Comparison of ENCODE assay signal across 1 cellular context in genomic region chr2:69538872-69539548, GRCh38.
TF ChIP-seq lines count a peak whose summit lies in the region.

No MANE protein-coding gene starts in this region.

TF ChIP-seq in HepG2, 621 proteins besides CTCF, POLR2A, EP300 and RAD21 (continued from another document and continues in another):
- TF ChIP-seq GMEB1 (CRISPR knock-in tag; IDR thresholded peaks at IDR 0.05; ENCODE audit: borderline replicate concordance), result peak; percentile 57; the same call in 1 of the 2 replicates
- no peak for TF ChIP-seq PBX2 (CRISPR knock-in tag; IDR thresholded peaks at IDR 0.05)
- TF ChIP-seq POLR2G (IDR thresholded peaks at IDR 0.05; ENCODE audit: low read depth, low read length), result no peak
- no peak for TF ChIP-seq SP1 (IDR thresholded peaks at IDR 0.05)
- TF ChIP-seq SP1 (CRISPR knock-in tag; IDR thresholded peaks at IDR 0.05), result no peak
- TF ChIP-seq, protein P1, sequence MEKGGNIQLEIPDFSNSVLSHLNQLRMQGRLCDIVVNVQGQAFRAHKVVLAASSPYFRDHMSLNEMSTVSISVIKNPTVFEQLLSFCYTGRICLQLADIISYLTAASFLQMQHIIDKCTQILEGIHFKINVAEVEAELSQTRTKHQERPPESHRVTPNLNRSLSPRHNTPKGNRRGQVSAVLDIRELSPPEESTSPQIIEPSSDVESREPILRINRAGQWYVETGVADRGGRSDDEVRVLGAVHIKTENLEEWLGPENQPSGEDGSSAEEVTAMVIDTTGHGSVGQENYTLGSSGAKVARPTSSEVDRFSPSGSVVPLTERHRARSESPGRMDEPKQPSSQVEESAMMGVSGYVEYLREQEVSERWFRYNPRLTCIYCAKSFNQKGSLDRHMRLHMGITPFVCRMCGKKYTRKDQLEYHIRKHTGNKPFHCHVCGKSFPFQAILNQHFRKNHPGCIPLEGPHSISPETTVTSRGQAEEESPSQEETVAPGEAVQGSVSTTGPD (CRISPR knock-in tag; IDR thresholded peaks at IDR 0.05), result no peak
- TF ChIP-seq, protein P2, sequence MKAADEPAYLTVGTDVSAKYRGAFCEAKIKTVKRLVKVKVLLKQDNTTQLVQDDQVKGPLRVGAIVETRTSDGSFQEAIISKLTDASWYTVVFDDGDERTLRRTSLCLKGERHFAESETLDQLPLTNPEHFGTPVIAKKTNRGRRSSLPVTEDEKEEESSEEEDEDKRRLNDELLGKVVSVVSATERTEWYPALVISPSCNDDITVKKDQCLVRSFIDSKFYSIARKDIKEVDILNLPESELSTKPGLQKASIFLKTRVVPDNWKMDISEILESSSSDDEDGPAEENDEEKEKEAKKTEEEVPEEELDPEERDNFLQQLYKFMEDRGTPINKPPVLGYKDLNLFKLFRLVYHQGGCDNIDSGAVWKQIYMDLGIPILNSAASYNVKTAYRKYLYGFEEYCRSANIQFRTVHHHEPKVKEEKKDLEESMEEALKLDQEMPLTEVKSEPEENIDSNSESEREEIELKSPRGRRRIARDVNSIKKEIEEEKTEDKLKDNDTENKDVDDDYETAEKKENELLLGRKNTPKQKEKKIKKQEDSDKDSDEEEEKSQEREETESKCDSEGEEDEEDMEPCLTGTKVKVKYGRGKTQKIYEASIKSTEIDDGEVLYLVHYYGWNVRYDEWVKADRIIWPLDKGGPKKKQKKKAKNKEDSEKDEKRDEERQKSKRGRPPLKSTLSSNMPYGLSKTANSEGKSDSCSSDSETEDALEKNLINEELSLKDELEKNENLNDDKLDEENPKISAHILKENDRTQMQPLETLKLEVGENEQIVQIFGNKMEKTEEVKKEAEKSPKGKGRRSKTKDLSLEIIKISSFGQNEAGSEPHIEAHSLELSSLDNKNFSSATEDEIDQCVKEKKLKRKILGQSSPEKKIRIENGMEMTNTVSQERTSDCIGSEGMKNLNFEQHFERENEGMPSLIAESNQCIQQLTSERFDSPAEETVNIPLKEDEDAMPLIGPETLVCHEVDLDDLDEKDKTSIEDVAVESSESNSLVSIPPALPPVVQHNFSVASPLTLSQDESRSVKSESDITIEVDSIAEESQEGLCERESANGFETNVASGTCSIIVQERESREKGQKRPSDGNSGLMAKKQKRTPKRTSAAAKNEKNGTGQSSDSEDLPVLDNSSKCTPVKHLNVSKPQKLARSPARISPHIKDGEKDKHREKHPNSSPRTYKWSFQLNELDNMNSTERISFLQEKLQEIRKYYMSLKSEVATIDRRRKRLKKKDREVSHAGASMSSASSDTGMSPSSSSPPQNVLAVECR (CRISPR knock-in tag; IDR thresholded peaks at IDR 0.05; ENCODE audit: borderline replicate concordance), result peak; percentile 55; the same call in 1 of the 2 replicates
- TF ChIP-seq, protein P3, sequence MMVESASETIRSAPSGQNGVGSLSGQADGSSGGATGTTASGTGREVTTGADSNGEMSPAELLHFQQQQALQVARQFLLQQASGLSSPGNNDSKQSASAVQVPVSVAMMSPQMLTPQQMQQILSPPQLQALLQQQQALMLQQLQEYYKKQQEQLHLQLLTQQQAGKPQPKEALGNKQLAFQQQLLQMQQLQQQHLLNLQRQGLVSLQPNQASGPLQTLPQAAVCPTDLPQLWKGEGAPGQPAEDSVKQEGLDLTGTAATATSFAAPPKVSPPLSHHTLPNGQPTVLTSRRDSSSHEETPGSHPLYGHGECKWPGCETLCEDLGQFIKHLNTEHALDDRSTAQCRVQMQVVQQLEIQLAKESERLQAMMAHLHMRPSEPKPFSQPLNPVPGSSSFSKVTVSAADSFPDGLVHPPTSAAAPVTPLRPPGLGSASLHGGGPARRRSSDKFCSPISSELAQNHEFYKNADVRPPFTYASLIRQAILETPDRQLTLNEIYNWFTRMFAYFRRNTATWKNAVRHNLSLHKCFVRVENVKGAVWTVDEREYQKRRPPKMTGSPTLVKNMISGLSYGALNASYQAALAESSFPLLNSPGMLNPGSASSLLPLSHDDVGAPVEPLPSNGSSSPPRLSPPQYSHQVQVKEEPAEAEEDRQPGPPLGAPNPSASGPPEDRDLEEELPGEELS (CRISPR knock-in tag; IDR thresholded peaks at IDR 0.05), result no peak
- peak; percentile 64; the same call in 1 of the 2 replicates for TF ChIP-seq CREB1 (IDR thresholded peaks at IDR 0.05)
- peak; percentile 72 for TF ChIP-seq CREB1 (CRISPR knock-in tag; IDR thresholded peaks at IDR 0.05)
- TF ChIP-seq, protein P4, sequence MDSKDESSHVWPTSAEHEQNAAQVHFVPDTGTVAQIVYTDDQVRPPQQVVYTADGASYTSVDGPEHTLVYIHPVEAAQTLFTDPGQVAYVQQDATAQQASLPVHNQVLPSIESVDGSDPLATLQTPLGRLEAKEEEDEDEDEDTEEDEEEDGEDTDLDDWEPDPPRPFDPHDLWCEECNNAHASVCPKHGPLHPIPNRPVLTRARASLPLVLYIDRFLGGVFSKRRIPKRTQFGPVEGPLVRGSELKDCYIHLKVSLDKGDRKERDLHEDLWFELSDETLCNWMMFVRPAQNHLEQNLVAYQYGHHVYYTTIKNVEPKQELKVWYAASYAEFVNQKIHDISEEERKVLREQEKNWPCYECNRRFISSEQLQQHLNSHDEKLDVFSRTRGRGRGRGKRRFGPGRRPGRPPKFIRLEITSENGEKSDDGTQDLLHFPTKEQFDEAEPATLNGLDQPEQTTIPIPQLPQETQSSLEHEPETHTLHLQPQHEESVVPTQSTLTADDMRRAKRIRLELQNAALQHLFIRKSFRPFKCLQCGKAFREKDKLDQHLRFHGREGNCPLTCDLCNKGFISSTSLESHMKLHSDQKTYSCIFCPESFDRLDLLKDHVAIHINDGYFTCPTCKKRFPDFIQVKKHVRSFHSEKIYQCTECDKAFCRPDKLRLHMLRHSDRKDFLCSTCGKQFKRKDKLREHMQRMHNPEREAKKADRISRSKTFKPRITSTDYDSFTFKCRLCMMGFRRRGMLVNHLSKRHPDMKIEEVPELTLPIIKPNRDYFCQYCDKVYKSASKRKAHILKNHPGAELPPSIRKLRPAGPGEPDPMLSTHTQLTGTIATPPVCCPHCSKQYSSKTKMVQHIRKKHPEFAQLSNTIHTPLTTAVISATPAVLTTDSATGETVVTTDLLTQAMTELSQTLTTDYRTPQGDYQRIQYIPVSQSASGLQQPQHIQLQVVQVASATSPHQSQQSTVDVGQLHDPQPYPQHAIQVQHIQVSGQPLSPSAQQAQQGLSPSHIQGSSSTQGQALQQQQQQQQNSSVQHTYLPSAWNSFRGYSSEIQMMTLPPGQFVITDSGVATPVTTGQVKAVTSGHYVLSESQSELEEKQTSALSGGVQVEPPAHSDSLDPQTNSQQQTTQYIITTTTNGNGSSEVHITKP (CRISPR knock-in tag; IDR thresholded peaks at IDR 0.05; ENCODE audit: low read depth), result peak; percentile 50; the same call in 1 of the 2 replicates
- TF ChIP-seq ZBTB14 (CRISPR knock-in tag; IDR thresholded peaks at IDR 0.05), result no peak
- no peak for TF ChIP-seq TEF (CRISPR knock-in tag; IDR thresholded peaks at IDR 0.05)
- TF ChIP-seq NR2C2 (CRISPR knock-in tag; IDR thresholded peaks at IDR 0.05; ENCODE audit: borderline replicate concordance), result peak; percentile 98
- TF ChIP-seq TCF7L2 (IDR thresholded peaks at IDR 0.05; ENCODE audit: low read depth, low read length), result no peak
- no peak for TF ChIP-seq ZNF619 (CRISPR knock-in tag; IDR thresholded peaks at IDR 0.05)
- TF ChIP-seq ZNF205 (CRISPR knock-in tag; IDR thresholded peaks at IDR 0.05), result 0 out of 2 replicates have a peak, but pooled peaks have one; percentile 65
- TF ChIP-seq, protein P5, sequence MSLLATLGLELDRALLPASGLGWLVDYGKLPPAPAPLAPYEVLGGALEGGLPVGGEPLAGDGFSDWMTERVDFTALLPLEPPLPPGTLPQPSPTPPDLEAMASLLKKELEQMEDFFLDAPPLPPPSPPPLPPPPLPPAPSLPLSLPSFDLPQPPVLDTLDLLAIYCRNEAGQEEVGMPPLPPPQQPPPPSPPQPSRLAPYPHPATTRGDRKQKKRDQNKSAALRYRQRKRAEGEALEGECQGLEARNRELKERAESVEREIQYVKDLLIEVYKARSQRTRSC (CRISPR knock-in tag; IDR thresholded peaks at IDR 0.05; ENCODE audit: low read depth), result no peak
- TF ChIP-seq, protein P6, sequence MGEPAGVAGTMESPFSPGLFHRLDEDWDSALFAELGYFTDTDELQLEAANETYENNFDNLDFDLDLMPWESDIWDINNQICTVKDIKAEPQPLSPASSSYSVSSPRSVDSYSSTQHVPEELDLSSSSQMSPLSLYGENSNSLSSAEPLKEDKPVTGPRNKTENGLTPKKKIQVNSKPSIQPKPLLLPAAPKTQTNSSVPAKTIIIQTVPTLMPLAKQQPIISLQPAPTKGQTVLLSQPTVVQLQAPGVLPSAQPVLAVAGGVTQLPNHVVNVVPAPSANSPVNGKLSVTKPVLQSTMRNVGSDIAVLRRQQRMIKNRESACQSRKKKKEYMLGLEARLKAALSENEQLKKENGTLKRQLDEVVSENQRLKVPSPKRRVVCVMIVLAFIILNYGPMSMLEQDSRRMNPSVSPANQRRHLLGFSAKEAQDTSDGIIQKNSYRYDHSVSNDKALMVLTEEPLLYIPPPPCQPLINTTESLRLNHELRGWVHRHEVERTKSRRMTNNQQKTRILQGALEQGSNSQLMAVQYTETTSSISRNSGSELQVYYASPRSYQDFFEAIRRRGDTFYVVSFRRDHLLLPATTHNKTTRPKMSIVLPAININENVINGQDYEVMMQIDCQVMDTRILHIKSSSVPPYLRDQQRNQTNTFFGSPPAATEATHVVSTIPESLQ (CRISPR knock-in tag; conservative IDR thresholded peaks at IDR 0.05), result 0 out of 2 replicates have a peak, but pooled peaks have one; percentile 55
- no peak for TF ChIP-seq ZFX (CRISPR knock-in tag; IDR thresholded peaks at IDR 0.05; ENCODE audit: low read depth)
- TF ChIP-seq ZNF670 (CRISPR knock-in tag; IDR thresholded peaks at IDR 0.05; ENCODE audit: borderline replicate concordance), result peak; percentile 29; the same call in 1 of the 2 replicates
- no peak for TF ChIP-seq CCAR2 (optimal IDR thresholded peaks at IDR 0.05; ENCODE audit: low read depth, low read length)
- 0 out of 2 replicates have a peak, but pooled peaks have one; percentile 24 for TF ChIP-seq ZNF331 (CRISPR knock-in tag; IDR thresholded peaks at IDR 0.05)
- TF ChIP-seq, protein P7, sequence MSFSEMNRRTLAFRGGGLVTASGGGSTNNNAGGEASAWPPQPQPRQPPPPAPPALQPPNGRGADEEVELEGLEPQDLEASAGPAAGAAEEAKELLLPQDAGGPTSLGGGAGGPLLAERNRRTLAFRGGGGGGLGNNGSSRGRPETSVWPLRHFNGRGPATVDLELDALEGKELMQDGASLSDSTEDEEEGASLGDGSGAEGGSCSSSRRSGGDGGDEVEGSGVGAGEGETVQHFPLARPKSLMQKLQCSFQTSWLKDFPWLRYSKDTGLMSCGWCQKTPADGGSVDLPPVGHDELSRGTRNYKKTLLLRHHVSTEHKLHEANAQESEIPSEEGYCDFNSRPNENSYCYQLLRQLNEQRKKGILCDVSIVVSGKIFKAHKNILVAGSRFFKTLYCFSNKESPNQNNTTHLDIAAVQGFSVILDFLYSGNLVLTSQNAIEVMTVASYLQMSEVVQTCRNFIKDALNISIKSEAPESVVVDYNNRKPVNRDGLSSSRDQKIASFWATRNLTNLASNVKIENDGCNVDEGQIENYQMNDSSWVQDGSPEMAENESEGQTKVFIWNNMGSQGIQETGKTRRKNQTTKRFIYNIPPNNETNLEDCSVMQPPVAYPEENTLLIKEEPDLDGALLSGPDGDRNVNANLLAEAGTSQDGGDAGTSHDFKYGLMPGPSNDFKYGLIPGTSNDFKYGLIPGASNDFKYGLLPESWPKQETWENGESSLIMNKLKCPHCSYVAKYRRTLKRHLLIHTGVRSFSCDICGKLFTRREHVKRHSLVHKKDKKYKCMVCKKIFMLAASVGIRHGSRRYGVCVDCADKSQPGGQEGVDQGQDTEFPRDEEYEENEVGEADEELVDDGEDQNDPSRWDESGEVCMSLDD (CRISPR knock-in tag; IDR thresholded peaks at IDR 0.05; ENCODE audit: borderline replicate concordance), result peak; percentile 36; the same call in 1 of the 2 replicates
- TF ChIP-seq CBX2 (IDR thresholded peaks at IDR 0.05; ENCODE audit: low read depth, low read length), result no peak
- no peak for TF ChIP-seq CBX2 (CRISPR knock-in tag; IDR thresholded peaks at IDR 0.05; ENCODE audit: low read depth)
- TF ChIP-seq SNRNP70 (IDR thresholded peaks at IDR 0.05; ENCODE audit: low read depth, low read length), result no peak
